3 cellular contexts compared by ENCODE assay signal in genomic region chr10:35016009-35016408, GRCh38.
A peak's percentile ranks its signal among the peaks of the same experiment; 100 is the strongest.
TF ChIP-seq lines count a peak whose summit lies in the region.

No MANE protein-coding gene starts in this region.

TF ChIP-seq in IMR-90, 13 proteins besides CTCF, POLR2A, EP300 and RAD21 (continued from another document):
- TF ChIP-seq NFE2L2 (IDR thresholded peaks at IDR 0.05; ENCODE audit: low read depth, low read length): no peak

TF ChIP-seq in K562, 482 proteins besides CTCF, POLR2A, EP300 and RAD21 (continued from another document):
- no peak for TF ChIP-seq HMG20A (CRISPR knock-in tag; conservative IDR thresholded peaks at IDR 0.05)
- TF ChIP-seq MAFG (tag; conservative IDR thresholded peaks at IDR 0.05): 0 out of 2 replicates have a peak, but pooled peaks have one; percentile 42
- no peak for TF ChIP-seq ZNF707 (CRISPR knock-in tag; conservative IDR thresholded peaks at IDR 0.05)
- TF ChIP-seq KAT8 (IDR thresholded peaks at IDR 0.05; ENCODE audit: low read depth): no peak
- TF ChIP-seq C11orf30 (IDR thresholded peaks at IDR 0.05; ENCODE audit: low read depth): peak; percentile 67
- TF ChIP-seq SUPT5H (IDR thresholded peaks at IDR 0.05): no peak
- peak; percentile 24; the same call in 1 of the 2 replicates for TF ChIP-seq MAFF (IDR thresholded peaks at IDR 0.05; ENCODE audit: low read length)
- no peak for TF ChIP-seq TRIM25 (IDR thresholded peaks at IDR 0.05; ENCODE audit: borderline replicate concordance)
- no peak for TF ChIP-seq MAX (CRISPR knock-in tag; IDR thresholded peaks at IDR 0.05)
- no peak for TF ChIP-seq RHOXF2B (CRISPR knock-in tag; conservative IDR thresholded peaks at IDR 0.05)
TF ChIP-seq in K562: peak in this region for 4.

TF ChIP-seq in neural cell, 6 proteins besides CTCF, POLR2A, EP300 and RAD21:
- peak; percentile 26 for TF ChIP-seq POLR2AphosphoS5 (IDR thresholded peaks at IDR 0.05)
- TF ChIP-seq EZH2 (IDR thresholded peaks at IDR 0.05; ENCODE audit: borderline replicate concordance, insufficient read depth, low read length, poor library complexity, severe bottlenecking): no peak
- TF ChIP-seq MXI1 (conservative IDR thresholded peaks at IDR 0.05; ENCODE audit: poor library complexity, severe bottlenecking): peak; percentile 82
TF ChIP-seq in neural cell: peak in this region for 2.
